8 cellular contexts compared by ENCODE assay signal in the genomic region with DNA sequence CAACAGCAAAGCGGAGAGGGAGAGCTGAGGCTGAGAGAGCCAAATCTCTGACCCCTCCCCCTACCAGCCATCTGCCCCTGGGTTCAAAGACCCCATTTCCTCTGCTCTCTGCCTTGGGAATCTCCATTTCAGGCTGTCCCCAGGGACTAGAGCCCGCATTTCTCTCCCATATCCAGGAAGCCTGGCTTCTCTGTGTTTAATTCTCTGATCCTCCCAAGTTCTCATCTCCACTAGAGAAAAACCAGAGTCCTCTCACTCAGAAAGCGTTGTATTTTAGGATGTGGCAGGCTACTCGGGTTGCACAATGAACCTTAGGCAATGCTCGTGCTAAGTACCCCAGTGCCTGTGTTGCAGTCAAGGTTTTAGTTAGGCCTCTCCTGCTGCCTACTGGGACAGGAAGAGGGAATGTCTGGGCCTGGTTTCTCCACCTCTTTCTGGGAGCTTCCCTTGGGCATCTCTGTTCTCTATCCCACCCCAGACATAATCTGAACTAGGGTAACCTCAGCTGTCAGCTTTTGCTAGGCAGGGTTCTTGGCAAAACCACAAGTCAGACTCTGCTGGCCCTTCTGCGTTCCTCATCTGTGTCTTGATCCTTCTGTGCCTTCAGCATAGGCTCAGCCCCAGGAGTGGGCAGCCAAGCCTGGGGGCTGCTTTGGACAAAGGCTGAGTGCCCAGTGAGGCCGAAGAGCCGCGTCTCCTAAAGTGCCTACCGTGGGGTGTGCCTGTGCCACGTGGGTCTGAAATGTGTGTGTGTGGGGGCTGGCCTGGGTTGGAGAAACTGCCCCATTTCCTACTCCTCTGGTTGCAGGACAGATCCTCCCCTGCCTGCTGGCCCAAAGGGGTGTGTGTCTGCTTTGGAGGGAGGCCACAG.
DNase-seq lines count a peak whose midpoint lies in the region; ATAC-seq and TF ChIP-seq lines count a peak whose summit lies in the region.

No MANE protein-coding gene starts in this region.

- no peak overlapping the region for H3K4me3 ChIP-seq in foreskin fibroblast (ENCODE audit: low read depth in 1 of 2, low read length in 2 of 2)
- H3K4me3 ChIP-seq in skeletal muscle cell (ENCODE audit: low read depth, low read length), result no peak overlapping the region

- peak; percentile 55 for ATAC-seq in GM19372 (IDR thresholded peaks at IDR 0.05; ENCODE audit: low read depth, unreplicated experiment)

- no peak for TF ChIP-seq CTCF in foreskin fibroblast (IDR thresholded peaks at IDR 0.05; ENCODE audit: low read depth, low read length)

- DNase-seq in RPMI7951 (ENCODE audit: low read depth) (peak; percentile 72), foreskin fibroblast (peak; percentile 85 to 90), skeletal muscle cell (ENCODE audit: low read depth) (peak; percentile 61), T-helper 9 cell (no peak), hepatic stellate cell (ENCODE audit: low spot score) (no peak), DMS79 treated with DMSO at 0.1 percent for 48 hours (lab: John Stamatoyannopoulos, UW) (no peak), NCI-H1436 (lab: John Stamatoyannopoulos, UW) (no peak)

Comparison
In these comparisons a context has a peak if more than half of its experiments do, and no peak if none do; other contexts are left out.
1. DNase-seq: peak in RPMI7951 (single experiment), foreskin fibroblast (2 of 2) and skeletal muscle cell (single experiment); none in T-helper 9 cell (single experiment), hepatic stellate cell (single experiment), DMS79 treated with DMSO at 0.1 percent for 48 hours (single experiment) and NCI-H1436 (single experiment).